8 cellular contexts compared by ENCODE assay signal in the genomic region with DNA sequence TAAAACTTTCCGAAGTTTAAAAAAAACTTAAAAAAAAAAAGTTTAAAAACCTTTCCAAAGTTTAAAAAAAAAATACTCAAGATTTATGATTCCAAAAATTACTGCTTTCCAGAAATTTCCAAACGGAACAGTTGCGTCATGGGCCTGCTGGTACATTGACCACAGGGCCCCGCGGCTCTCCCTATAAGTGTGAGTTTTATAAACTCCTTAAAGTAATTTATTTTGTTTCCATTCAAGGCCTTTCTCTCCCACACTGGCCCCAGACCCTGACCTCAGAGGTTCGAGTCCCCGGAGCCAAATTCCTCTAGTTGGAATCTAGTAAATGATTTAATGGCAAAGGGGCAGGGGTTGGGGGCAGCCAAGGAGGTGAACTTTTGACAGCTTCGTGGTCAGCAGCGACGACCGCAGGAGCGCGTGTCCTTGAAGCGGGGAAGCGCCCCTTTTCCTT.
A peak's percentile ranks its signal among the peaks of the same experiment; 100 is the strongest.
DNase-seq lines count a peak whose midpoint lies in the region; ATAC-seq and TF ChIP-seq lines count a peak whose summit lies in the region.

No MANE protein-coding gene starts in this region.

- H3K4me3 ChIP-seq in AG04449 (ENCODE audit: low read depth, low read length) = peak overlapping the region; percentile 57
- peak overlapping the region; percentile 61 for H3K4me3 ChIP-seq in Jurkat, Clone E6-1 (ENCODE audit: low read length)
- peak overlapping the region; percentile 72 for H3K4me3 ChIP-seq in ectodermal cell (ENCODE audit: insufficient read depth, low read depth, low read length)

- peaks cover 0 to 6% (median 0%) of the 10 kb centered on the region in 5 donors for H3K27me3 Mint-ChIP-seq in naive thymus-derived CD8-positive, alpha-beta T cell

- TF ChIP-seq CTCF in AG04449 (IDR thresholded peaks at IDR 0.05; ENCODE audit: insufficient read depth, low read length, missing control alignments) = no peak

- POLR2A ChIA-PET in AG04449 (lab: Yijun Ruan, JAX) = interaction anchor here (0.6 to 0.9 kb wide), 3 partner anchors 97 to 833 kb away, joined by 3 to 10 read pairs (median 3); partner anchors contain the start of genes INSR, PET100 and XAB2
- POLR2A ChIA-PET in naive thymus-derived CD8-positive, alpha-beta T cell (lab: Charles Lee) = interaction anchor here (0.7 to 1.5 kb wide), 5 partner anchors 12 to 152 kb away, joined by 3 to 7 read pairs (median 5); partner anchors contain the start of gene ARHGEF18

- CTCF ChIA-PET in AG04449 (lab: Yijun Ruan, JAX) = interaction anchor here (1.3 kb wide), 1 partner anchor 9 kb away, joined by 5 read pairs; no protein-coding TSS in a partner anchor

- peaks cover 0 to 3% (median 0%) of the 10 kb centered on the region in 9 donors for H3K9me3 Mint-ChIP-seq in naive thymus-derived CD8-positive, alpha-beta T cell

- no peaks in the 10 kb centered on the region for H3K4me1 ChIP-seq in ectodermal cell (ENCODE audit: control insufficient read depth, insufficient read depth, low read length)

- peak overlapping the region; percentile 42 to 100 (median 96) for H3K27ac Mint-ChIP-seq in naive thymus-derived CD8-positive, alpha-beta T cell

- no peak overlapping the region for H3K27ac ChIP-seq in ectodermal cell (ENCODE audit: insufficient read depth, low read depth, low read length, poor library complexity, severe bottlenecking)

- no peaks in the 10 kb centered on the region for H3K36me3 ChIP-seq in ectodermal cell (ENCODE audit: control insufficient read depth, insufficient read depth, low read length)

- no peak for DNase-seq in AG04449 (ENCODE audit: low read depth, low spot score)
- no peak for DNase-seq in Jurkat, Clone E6-1 (ENCODE audit: low read depth, low spot score)
- no peak for DNase-seq in naive thymus-derived CD8-positive, alpha-beta T cell

- H3K36me3 Mint-ChIP-seq in naive thymus-derived CD8-positive, alpha-beta T cell = peaks cover 0 to 2% (median 0%) of the 10 kb centered on the region in 3 donors

- 18 to 32% methylated on average over 11 to 15 of the region's 15 CpGs for WGBS in ectodermal cell, 2 experiments

- no peaks in the 10 kb centered on the region for H3K9me3 ChIP-seq in ectodermal cell (ENCODE audit: control insufficient read depth, low read length)

- H3K4me3 Mint-ChIP-seq in naive thymus-derived CD8-positive, alpha-beta T cell = peak overlapping the region; percentile 85 to 99 (median 93)

- peaks cover 7% of the 10 kb centered on the region for H3K27me3 ChIP-seq in ectodermal cell (ENCODE audit: control insufficient read depth, insufficient read depth, low read length, poor library complexity, severe bottlenecking)

- no peak for ATAC-seq in naive thymus-derived CD8-positive, alpha-beta T cell
- ATAC-seq in HG03378 (IDR thresholded peaks at IDR 0.05; ENCODE audit: unreplicated experiment) (no peak), HG03280 (IDR thresholded peaks at IDR 0.05; ENCODE audit: unreplicated experiment) (no peak), HG03196 (IDR thresholded peaks at IDR 0.05; ENCODE audit: unreplicated experiment) (no peak), GM18861 (IDR thresholded peaks at IDR 0.05; ENCODE audit: unreplicated experiment) (no peak)

- H3K4me1 Mint-ChIP-seq in naive thymus-derived CD8-positive, alpha-beta T cell = peaks cover 22 to 35% (median 28%) of the 10 kb centered on the region in 4 donors
